In the genomic region with DNA sequence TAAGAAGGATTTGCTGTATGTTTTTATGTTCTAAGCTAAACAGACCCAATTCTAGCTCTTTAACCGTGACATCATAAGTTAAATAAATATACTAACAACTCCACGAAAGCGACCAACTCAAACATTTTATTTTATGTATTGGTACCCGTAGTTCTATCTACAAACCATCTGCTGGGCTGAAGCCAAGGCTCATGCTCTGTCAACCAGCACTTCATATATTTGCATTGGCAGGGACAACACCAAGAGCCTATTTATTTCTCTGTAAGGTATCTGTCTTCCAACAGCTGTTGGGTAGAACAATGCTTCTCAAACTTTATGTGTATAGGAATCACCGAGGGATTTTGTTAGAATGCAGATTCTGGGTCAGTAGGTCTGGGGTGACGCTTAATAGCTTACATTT, we compare ENCODE assay signal across 12 cellular contexts.
"Had no signal": no experiment of that assay in that cellular context is flagged by ENCODE, and none has a peak within 500 bp of the region (broad histone marks: within the 10 kb centered on the region; RNA-seq: fewer than 3 reads in every experiment).

No MANE protein-coding gene starts in this region.

- H3K4me3 Mint-ChIP-seq: activated naive CD8-positive, alpha-beta T cell; activated T-cell treated with anti-CD3 and anti-CD28 coated beads, Interleukin-2, amount 50 U/mL, for 4 hours; naive thymus-derived CD4-positive, alpha-beta T cell had no signal

- DNase-seq: activated CD4-positive, alpha-beta T cell treated with anti-CD3 and anti-CD28 coated beads, Interleukin-2, amount 50 U/mL, for 4 hours; activated effector memory CD4-positive, alpha-beta T cell treated with anti-CD3 and anti-CD28 coated beads, Interleukin-2, amount 50 U/mL, for 16 hours; activated T-cell treated with anti-CD3 and anti-CD28 coated beads, Interleukin-2, amount 50 U/mL, for 4 hours; amygdala; brain microvascular endothelial cell; dermis blood vessel endothelial cell; naive thymus-derived CD4-positive, alpha-beta T cell; small intestine; thyroid gland; uterus had no signal

- ATAC-seq: activated CD4-positive, CD25-positive, alpha-beta regulatory T cell treated with anti-CD3 and anti-CD28 coated beads, Interleukin-2, amount 50 U/mL, for 24 hours; activated T-cell treated with anti-CD3 and anti-CD28 coated beads, Interleukin-2, amount 50 U/mL, for 4 hours; naive thymus-derived CD4-positive, alpha-beta T cell had no signal

- H3K36me3 Mint-ChIP-seq: activated naive CD8-positive, alpha-beta T cell; naive thymus-derived CD4-positive, alpha-beta T cell had no signal

- H3K4me1 Mint-ChIP-seq: naive thymus-derived CD4-positive, alpha-beta T cell had no signal

- H3K27ac Mint-ChIP-seq: activated naive CD8-positive, alpha-beta T cell; naive thymus-derived CD4-positive, alpha-beta T cell had no signal

- H3K27me3 Mint-ChIP-seq: activated naive CD8-positive, alpha-beta T cell had no signal
